Comparison of ENCODE assay signal across 24 cellular contexts in genomic region chr2:170432823-170433222, GRCh38.
"Had no signal": no experiment of that assay in that cellular context is flagged by ENCODE, and none has a peak within 500 bp of the region (broad histone marks: within the 10 kb centered on the region; RNA-seq: fewer than 3 reads in every experiment).

No MANE protein-coding gene starts in this region.

- DNase-seq: heart right ventricle; islet precursor cell; kidney glomerular epithelial cell; left cardiac atrium; lower lobe of right lung; midbrain; mucosa of descending colon; naive thymus-derived CD4-positive, alpha-beta T cell; ovary; right lobe of liver; stimulated activated CD4-positive, alpha-beta T cell treated with anti-CD3 and anti-CD28 coated beads, Interleukin-12 subunit alpha, Interleukin-12 subunit beta, amount 100 ng/mL, for 4 hours; stimulated activated CD4-positive, alpha-beta T cell treated with anti-CD3 and anti-CD28 coated beads, Interleukin-15, amount 100 ng/mL, for 24 hours; stimulated activated CD4-positive, alpha-beta T cell treated with anti-CD3 and anti-CD28 coated beads, Interleukin-2, amount 100 ng/mL, for 24 hours; stimulated activated CD4-positive, alpha-beta T cell treated with anti-CD3 and anti-CD28 coated beads, Interleukin-4, amount 100 ng/mL, for 24 hours; stimulated activated naive CD4-positive, alpha-beta T cell; tibial artery had no signal

- H3K4me3 ChIP-seq: heart right ventricle, hepatocyte, lower lobe of right lung, mucosa of descending colon, ovary, right atrium auricular region, right lobe of liver, suprapubic skin, thoracic aorta, tibial artery, vagina had no signal

- H3K27ac ChIP-seq: heart right ventricle, hepatocyte, lower lobe of right lung, ovary, right atrium auricular region, right lobe of liver, suprapubic skin, thoracic aorta, tibial artery, vagina had no signal

- H3K79me2 ChIP-seq: hepatocyte had no signal

- ATAC-seq: heart right ventricle; left cardiac atrium; left lobe of liver; lower lobe of right lung; mucosa of descending colon; naive thymus-derived CD4-positive, alpha-beta T cell; natural killer cell treated with Interleukin-12 subunit alpha and Interleukin-12 subunit beta and Interleukin-15 and Interleukin-18, amount 100 ng/mL, for 72 hours; right lobe of liver; stimulated activated effector memory CD8-positive, alpha-beta T cell treated with anti-CD3 and anti-CD28 coated beads, Interleukin-12 subunit alpha, Interleukin-12 subunit beta, amount 100 ng/mL, for 72 hours had no signal

- H3K27me3 ChIP-seq: hepatocyte, ovary, right lobe of liver, suprapubic skin, tibial artery, vagina had no signal

- H3K4me2 ChIP-seq: hepatocyte had no signal

- H3K36me3 ChIP-seq: heart right ventricle, lower lobe of right lung, ovary, right atrium auricular region, right lobe of liver, suprapubic skin, thoracic aorta, tibial artery, vagina had no signal

- H3K9me3 ChIP-seq: heart right ventricle, lower lobe of right lung, mucosa of descending colon, ovary, right atrium auricular region, right lobe of liver, suprapubic skin, thoracic aorta, tibial artery, vagina had no signal

- H2AFZ ChIP-seq: hepatocyte had no signal

- H3K4me1 ChIP-seq: heart right ventricle, lower lobe of right lung, right atrium auricular region, right lobe of liver, suprapubic skin, tibial artery had no signal
